31 cellular contexts compared by ENCODE assay signal in the genomic region with DNA sequence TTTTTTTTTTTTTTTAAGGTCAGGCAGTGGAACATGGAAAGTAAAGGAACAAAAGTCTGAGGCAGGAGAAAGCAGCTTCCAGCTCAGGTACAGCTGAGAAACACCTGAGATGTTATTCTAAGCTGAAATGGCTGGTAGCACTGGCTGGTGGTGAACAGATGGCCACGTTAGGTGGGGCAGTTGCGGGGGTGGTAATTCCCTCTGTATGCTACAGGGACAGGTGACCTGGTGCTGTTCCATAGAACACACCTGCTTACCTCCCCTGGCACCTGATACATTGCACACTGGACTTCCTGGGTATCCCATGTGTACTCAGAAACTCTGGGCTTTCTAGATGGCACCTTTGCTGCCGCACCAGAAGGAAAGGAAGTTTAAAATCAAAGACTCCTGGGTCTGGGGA.
DNase-seq lines count a peak whose midpoint lies in the region; ATAC-seq and TF ChIP-seq lines count a peak whose summit lies in the region.
"Had no signal": no experiment of that assay in that cellular context is flagged by ENCODE, and none has a peak within 500 bp of the region (broad histone marks: within the 10 kb centered on the region; RNA-seq: fewer than 3 reads in every experiment).

No MANE protein-coding gene starts in this region.

- H3K9ac ChIP-seq in H9 (ENCODE audit: extremely low read depth, insufficient read length, low read length): no peak overlapping the region

- no peak overlapping the region for H2BK120ac ChIP-seq in H9 (ENCODE audit: low read depth, low read length, poor library complexity, severe bottlenecking)

- no peak overlapping the region for H3K4me2 ChIP-seq in H9 (ENCODE audit: insufficient read depth, insufficient read length, low read length)
- H3K4me2 ChIP-seq: hepatocyte had no signal

- H4K20me1 ChIP-seq in H9 (ENCODE audit: control insufficient read depth, insufficient read depth, insufficient read length): no peaks in the 10 kb centered on the region

- H3K14ac ChIP-seq in H9 (ENCODE audit: insufficient read depth, low read length): 0 out of 2 replicates have a peak overlapping the region, but pooled peaks have one; percentile 30

- no peak overlapping the region for H2BK12ac ChIP-seq in H9 (ENCODE audit: insufficient read length, low read depth, low read length)

- H4K5ac ChIP-seq in H9 (ENCODE audit: insufficient read length, low read depth, low read length): no peak overlapping the region

- peak overlapping the region in 2 of 3 experiments; percentile 59 to 60; a peak in 2 of 7 replicates for H3K27ac Mint-ChIP-seq in H9
- H3K27ac Mint-ChIP-seq: activated CD4-positive, alpha-beta T cell treated with anti-CD3 and anti-CD28 coated beads, Interleukin-2, amount 10 ng/mL, durations not matched to agents 24 days and 14 days; activated naive CD4-positive, alpha-beta T cell treated with anti-CD3 and anti-CD28 coated beads, Interleukin-2, amount 50 U/mL, for 72 hours; B cell; CD4-positive, alpha-beta memory T cell; naive thymus-derived CD4-positive, alpha-beta T cell; stimulated activated naive CD8-positive, alpha-beta T cell treated with anti-CD3 and anti-CD28 coated beads, Interleukin-15, amount 100 ng/mL, for 72 hours; WTC11 had no signal

- no peak for TF ChIP-seq POLR2A in transverse colon (IDR thresholded peaks at IDR 0.05)

- no peak overlapping the region for H4K8ac ChIP-seq in H9 (replicated peaks; ENCODE audit: insufficient read length, low read depth, low read length)

- H3T11ph ChIP-seq in H9 (ENCODE audit: low read length): no peak overlapping the region

- ATAC-seq in GM21381 (IDR thresholded peaks at IDR 0.05; ENCODE audit: unreplicated experiment): no peak
- ATAC-seq: activated naive CD4-positive, alpha-beta T cell treated with anti-CD3 and anti-CD28 coated beads, Interleukin-2, amount 50 U/mL, for 72 hours; gastrocnemius medialis; lower lobe of right lung; naive thymus-derived CD4-positive, alpha-beta T cell; stimulated activated naive CD8-positive, alpha-beta T cell treated with anti-CD3 and anti-CD28 coated beads, Interleukin-15, amount 100 ng/mL, for 72 hours; WTC11 had no signal

- no peak overlapping the region for H2BK15ac ChIP-seq in H9 (ENCODE audit: low read depth, low read length)

- H3K4me3 Mint-ChIP-seq in H9: no peak overlapping the region
- H3K4me3 Mint-ChIP-seq: activated CD4-positive, alpha-beta T cell treated with anti-CD3 and anti-CD28 coated beads, Interleukin-2, amount 10 ng/mL, durations not matched to agents 24 days and 14 days; B cell; CD4-positive, alpha-beta memory T cell; naive thymus-derived CD4-positive, alpha-beta T cell; stimulated activated naive CD8-positive, alpha-beta T cell treated with anti-CD3 and anti-CD28 coated beads, Interleukin-15, amount 100 ng/mL, for 72 hours; WTC11 had no signal

- no peak overlapping the region for H2BK20ac ChIP-seq in H9 (ENCODE audit: low read depth, low read length, poor library complexity, severe bottlenecking)

- H3K18ac ChIP-seq in H9 (ENCODE audit: insufficient read length, low read depth, low read length): no peak overlapping the region

- TF ChIP-seq EP300 in transverse colon (IDR thresholded peaks at IDR 0.05; ENCODE audit: low read depth): no peak

- H3K79me1 ChIP-seq in H9 (ENCODE audit: insufficient read depth, low read depth, low read length, poor library complexity, severe bottlenecking): no peaks in the 10 kb centered on the region

- intact Hi-C loops in transverse colon (cut with DNase I; ENCODE audit: low total_unique reads): no loop called here

- in situ Hi-C loops in transverse colon (cut with MboI; ENCODE audit: low pct_ligation_motif_present in 1 of 4, low pct_unique_long_range_greater_than_20kb in 1 of 4, low sequenced_read_pairs in 3 of 4): no loop called here

- H3K56ac ChIP-seq in H9 (ENCODE audit: insufficient read length, low read depth, low read length): no peak overlapping the region

- no peaks in the 10 kb centered on the region for H3K9me3 Mint-ChIP-seq in H9
- H3K9me3 Mint-ChIP-seq: activated CD4-positive, alpha-beta T cell treated with anti-CD3 and anti-CD28 coated beads, Interleukin-2, amount 10 ng/mL, durations not matched to agents 24 days and 14 days; activated naive CD4-positive, alpha-beta T cell treated with anti-CD3 and anti-CD28 coated beads, Interleukin-2, amount 50 U/mL, for 72 hours; stimulated activated naive CD8-positive, alpha-beta T cell treated with anti-CD3 and anti-CD28 coated beads, Interleukin-15, amount 100 ng/mL, for 72 hours; WTC11 had no signal

- no peak overlapping the region for H3K4ac ChIP-seq in H9 (ENCODE audit: low read depth, low read length)

- no peaks in the 10 kb centered on the region for H3K36me3 Mint-ChIP-seq in H9 (ENCODE audit: insufficient read depth in 1 of 3, low read depth in 3 of 3)
- H3K36me3 Mint-ChIP-seq: activated naive CD4-positive, alpha-beta T cell treated with anti-CD3 and anti-CD28 coated beads, Interleukin-2, amount 50 U/mL, for 72 hours; CD4-positive, alpha-beta memory T cell; WTC11 had no signal

- no peaks in the 10 kb centered on the region for H3K9me3 ChIP-seq in H9 (ENCODE audit: control insufficient read depth, low read depth, low read length)
- H3K9me3 ChIP-seq in transverse colon: no peaks in the 10 kb centered on the region
- H3K9me3 ChIP-seq: gastrocnemius medialis, lower lobe of right lung, neutrophil, SJCRH30, uterus had no signal

- TF ChIP-seq CTCF in H9 (conservative IDR thresholded peaks at IDR 0.05) (no peak), transverse colon (IDR thresholded peaks at IDR 0.05) (no peak)

- H3K4me3 ChIP-seq in transverse colon: no peak overlapping the region
- H3K4me3 ChIP-seq: gastrocnemius medialis, hepatocyte, lower lobe of right lung, SJCRH30, uterus had no signal

- no peaks in the 10 kb centered on the region for H3K36me3 ChIP-seq in transverse colon
- H3K36me3 ChIP-seq: gastrocnemius medialis, lower lobe of right lung, neutrophil, SJCRH30, uterus had no signal

- no peak overlapping the region for H2AK5ac ChIP-seq in H9 (ENCODE audit: insufficient read length, low read length)

- H2AFZ ChIP-seq in H9 (ENCODE audit: low read length): no peak overlapping the region
- H2AFZ ChIP-seq: hepatocyte had no signal

- H3K23ac ChIP-seq in H9 (ENCODE audit: insufficient read length, low read depth, low read length): no peak overlapping the region

- H3K27me3 Mint-ChIP-seq in H9 (ENCODE audit: low read depth): 0 out of 2 replicates have a peak, but pooled peaks cover 2% of the 10 kb centered on the region
- H3K27me3 Mint-ChIP-seq: activated CD4-positive, alpha-beta T cell treated with anti-CD3 and anti-CD28 coated beads, Interleukin-2, amount 10 ng/mL, durations not matched to agents 24 days and 14 days; B cell; CD4-positive, alpha-beta memory T cell; naive thymus-derived CD4-positive, alpha-beta T cell had no signal

- peak; percentile 35 for DNase-seq in NCI-H82 (lab: John Stamatoyannopoulos, UW)
- DNase-seq in NCI-H82 treated with DMSO at 0.1 percent for 48 hours (lab: John Stamatoyannopoulos, UW; ENCODE audit: unreplicated experiment): no peak
- no peak for DNase-seq in H9
- DNase-seq in NCI-H510A (lab: John Stamatoyannopoulos, UW): peak; percentile 41
- peak; percentile 10 for DNase-seq in transverse colon
- no peak for DNase-seq in NOMO-1 (lab: John Stamatoyannopoulos, UW; ENCODE audit: unreplicated experiment in 2 of 2)
- DNase-seq: ACHN; activated CD4-positive, alpha-beta T cell treated with anti-CD3 and anti-CD28 coated beads, Interleukin-2, amount 10 ng/mL, durations not matched to agents 24 days and 14 days; amygdala; CD4-positive, alpha-beta memory T cell; gastrocnemius medialis; Kasumi-1; kidney glomerular epithelial cell; lower lobe of right lung; midbrain; naive thymus-derived CD4-positive, alpha-beta T cell; NCI-H187 treated with DMSO at 0.1 percent for 48 hours; posterior cingulate gyrus; right cardiac atrium; SJCRH30; stimulated activated CD4-positive, alpha-beta T cell treated with anti-CD3 and anti-CD28 coated beads, Interleukin-1b, Interleukin-23, amount 100 ng/mL, for 48 hours; stimulated activated naive CD8-positive, alpha-beta T cell treated with anti-CD3 and anti-CD28 coated beads, Interleukin-15, amount 100 ng/mL, for 72 hours; SW 1271; T-helper 9 cell; uterus had no signal

- WGBS in H9 (ENCODE audit: extremely low coverage, insufficient read length, low lambda C conversion rate): no CpG with 5 or more reads among the region's 3 CpGs
- 75% methylated on average over 3 of the region's 3 CpGs; no CpG with 5 or more reads in 1 of the 2 donors for WGBS in transverse colon (ENCODE audit: low coverage in 1 of 2), 2 donors

- no peak overlapping the region for H2BK5ac ChIP-seq in H9 (ENCODE audit: insufficient read length, low read length)

- peaks cover 0 to 4% of the 10 kb centered on the region in 2 experiments; a peak in 2 of 4 replicates for H3K4me1 Mint-ChIP-seq in H9
- H3K4me1 Mint-ChIP-seq: activated CD4-positive, alpha-beta T cell treated with anti-CD3 and anti-CD28 coated beads, Interleukin-2, amount 10 ng/mL, durations not matched to agents 24 days and 14 days; B cell; CD4-positive, alpha-beta memory T cell; naive thymus-derived CD4-positive, alpha-beta T cell; stimulated activated naive CD8-positive, alpha-beta T cell treated with anti-CD3 and anti-CD28 coated beads, Interleukin-15, amount 100 ng/mL, for 72 hours; WTC11 had no signal

- H3K27ac ChIP-seq in H9 (ENCODE audit: insufficient read length, low read depth, low read length) (no peak overlapping the region), transverse colon (no peak overlapping the region)
- H3K27ac ChIP-seq: gastrocnemius medialis, hepatocyte, lower lobe of right lung, neutrophil, SJCRH30, uterus had no signal

- no peak overlapping the region for H4K91ac ChIP-seq in H9 (ENCODE audit: insufficient read length, low read depth, low read length)

- H3K27me3 ChIP-seq in H9 (ENCODE audit: insufficient read depth, low read length) (no peaks in the 10 kb centered on the region), transverse colon (no peaks in the 10 kb centered on the region)
- H3K27me3 ChIP-seq: gastrocnemius medialis, hepatocyte, neutrophil, SJCRH30, uterus had no signal

- H3K23me2 ChIP-seq in H9 (ENCODE audit: insufficient read length, low read depth, low read length, poor library complexity, severe bottlenecking): no peaks in the 10 kb centered on the region

- H3K79me2 ChIP-seq in H9 (ENCODE audit: insufficient read depth, low read length): no peaks in the 10 kb centered on the region
- H3K79me2 ChIP-seq: hepatocyte had no signal

- peaks cover 2% of the 10 kb centered on the region; the same call in 1 of the 2 replicates for H3K4me1 ChIP-seq in H9 (ENCODE audit: insufficient read depth, low read length)
- H3K4me1 ChIP-seq in transverse colon: no peaks in the 10 kb centered on the region
- H3K4me1 ChIP-seq: gastrocnemius medialis, lower lobe of right lung, SJCRH30 had no signal

Comparison
In these comparisons a context has a peak if more than half of its experiments do, and no peak if none do; other contexts are left out.
1. DNase-seq: peak in NCI-H82 (single experiment), NCI-H510A (single experiment) and transverse colon (single experiment); none in NCI-H82 treated with DMSO at 0.1 percent for 48 hours (single experiment), H9 (single experiment) and NOMO-1 (0 of 2).